Comparison of ENCODE assay signal across 1 cellular context in the genomic region with DNA sequence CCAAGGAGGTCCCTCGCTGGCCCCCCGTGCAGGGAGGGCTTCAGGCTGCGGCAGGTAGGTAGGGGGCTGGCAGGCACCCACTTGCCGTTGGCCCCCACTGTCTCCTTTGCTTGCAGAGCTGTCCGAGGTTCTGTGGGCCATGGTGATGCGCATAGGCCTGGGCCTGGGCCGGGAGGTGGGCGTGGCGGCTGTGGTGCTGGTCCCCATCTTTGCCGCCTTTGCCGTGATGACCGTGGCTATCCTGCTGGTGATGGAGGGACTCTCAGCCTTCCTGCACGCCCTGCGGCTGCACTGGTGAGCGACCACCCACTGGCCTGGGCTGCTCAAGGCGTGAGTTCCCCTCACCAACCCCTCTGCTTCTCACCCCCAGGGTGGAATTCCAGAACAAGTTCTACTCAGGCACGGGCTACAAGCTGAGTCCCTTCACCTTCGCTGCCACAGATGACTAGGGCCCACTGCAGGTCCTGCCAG.
TF ChIP-seq lines count a peak whose summit lies in the region.

No MANE protein-coding gene starts in this region.

TF ChIP-seq in K562, 482 proteins besides CTCF, POLR2A, EP300 and RAD21:
- TF ChIP-seq, protein P1, sequence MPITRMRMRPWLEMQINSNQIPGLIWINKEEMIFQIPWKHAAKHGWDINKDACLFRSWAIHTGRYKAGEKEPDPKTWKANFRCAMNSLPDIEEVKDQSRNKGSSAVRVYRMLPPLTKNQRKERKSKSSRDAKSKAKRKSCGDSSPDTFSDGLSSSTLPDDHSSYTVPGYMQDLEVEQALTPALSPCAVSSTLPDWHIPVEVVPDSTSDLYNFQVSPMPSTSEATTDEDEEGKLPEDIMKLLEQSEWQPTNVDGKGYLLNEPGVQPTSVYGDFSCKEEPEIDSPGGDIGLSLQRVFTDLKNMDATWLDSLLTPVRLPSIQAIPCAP (CRISPR knock-in tag; IDR thresholded peaks at IDR 0.05; ENCODE audit: borderline replicate concordance), result no peak
- peak; percentile 38; the same call in 1 of the 2 replicates for TF ChIP-seq RBFOX2 (IDR thresholded peaks at IDR 0.05; ENCODE audit: low read depth, low read length)
- no peak for TF ChIP-seq RBM25 (IDR thresholded peaks at IDR 0.05; ENCODE audit: low read depth, low read length, severe bottlenecking)
- no peak for TF ChIP-seq WHSC1 (IDR thresholded peaks at IDR 0.05; ENCODE audit: low read length)
- no peak for TF ChIP-seq HDAC1 (IDR thresholded peaks at IDR 0.05)
- peak; percentile 54 for TF ChIP-seq POLR2G (IDR thresholded peaks at IDR 0.05; ENCODE audit: low read depth, low read length)
- no peak for TF ChIP-seq SMAD4 (CRISPR knock-in tag; conservative IDR thresholded peaks at IDR 0.05)
- TF ChIP-seq KLF13 (tag; IDR thresholded peaks at IDR 0.05; ENCODE audit: borderline replicate concordance, low read depth), result no peak
- no peak for TF ChIP-seq ZNF23 (CRISPR knock-in tag; IDR thresholded peaks at IDR 0.05)
- no peak for TF ChIP-seq ZC3H8 (IDR thresholded peaks at IDR 0.05)
- TF ChIP-seq SAP30 (IDR thresholded peaks at IDR 0.05; ENCODE audit: borderline replicate concordance, insufficient read depth, low read depth, low read length, poor library complexity, severe bottlenecking), result no peak
- TF ChIP-seq CC2D1A (IDR thresholded peaks at IDR 0.05), result no peak
- TF ChIP-seq POLR3G (IDR thresholded peaks at IDR 0.05; ENCODE audit: extremely low read depth, insufficient read length, insufficient replicate concordance), result no peak
- no peak for TF ChIP-seq ZNF263 (CRISPR knock-in tag; IDR thresholded peaks at IDR 0.05; ENCODE audit: borderline replicate concordance)
- peak; percentile 10 for TF ChIP-seq RBM22 (IDR thresholded peaks at IDR 0.05; ENCODE audit: low read depth, low read length, poor library complexity, severe bottlenecking)
- no peak for TF ChIP-seq OTX1 (CRISPR knock-in tag; IDR thresholded peaks at IDR 0.05)
- no peak for TF ChIP-seq GABPA (tag; conservative IDR thresholded peaks at IDR 0.05; ENCODE audit: low read depth)
- TF ChIP-seq SNRNP70 (optimal IDR thresholded peaks at IDR 0.05; ENCODE audit: low read depth, low read length), result no peak
- TF ChIP-seq IFI16 (CRISPR knock-in tag; IDR thresholded peaks at IDR 0.05), result no peak
- no peak for TF ChIP-seq ELF2 (CRISPR knock-in tag; IDR thresholded peaks at IDR 0.05)
- TF ChIP-seq, protein P2, sequence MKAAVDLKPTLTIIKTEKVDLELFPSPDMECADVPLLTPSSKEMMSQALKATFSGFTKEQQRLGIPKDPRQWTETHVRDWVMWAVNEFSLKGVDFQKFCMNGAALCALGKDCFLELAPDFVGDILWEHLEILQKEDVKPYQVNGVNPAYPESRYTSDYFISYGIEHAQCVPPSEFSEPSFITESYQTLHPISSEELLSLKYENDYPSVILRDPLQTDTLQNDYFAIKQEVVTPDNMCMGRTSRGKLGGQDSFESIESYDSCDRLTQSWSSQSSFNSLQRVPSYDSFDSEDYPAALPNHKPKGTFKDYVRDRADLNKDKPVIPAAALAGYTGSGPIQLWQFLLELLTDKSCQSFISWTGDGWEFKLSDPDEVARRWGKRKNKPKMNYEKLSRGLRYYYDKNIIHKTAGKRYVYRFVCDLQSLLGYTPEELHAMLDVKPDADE (conservative IDR thresholded peaks at IDR 0.05; ENCODE audit: control insufficient read depth, low read depth, low read length), result no peak
- TF ChIP-seq, protein P3, sequence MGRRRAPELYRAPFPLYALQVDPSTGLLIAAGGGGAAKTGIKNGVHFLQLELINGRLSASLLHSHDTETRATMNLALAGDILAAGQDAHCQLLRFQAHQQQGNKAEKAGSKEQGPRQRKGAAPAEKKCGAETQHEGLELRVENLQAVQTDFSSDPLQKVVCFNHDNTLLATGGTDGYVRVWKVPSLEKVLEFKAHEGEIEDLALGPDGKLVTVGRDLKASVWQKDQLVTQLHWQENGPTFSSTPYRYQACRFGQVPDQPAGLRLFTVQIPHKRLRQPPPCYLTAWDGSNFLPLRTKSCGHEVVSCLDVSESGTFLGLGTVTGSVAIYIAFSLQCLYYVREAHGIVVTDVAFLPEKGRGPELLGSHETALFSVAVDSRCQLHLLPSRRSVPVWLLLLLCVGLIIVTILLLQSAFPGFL (CRISPR knock-in tag; IDR thresholded peaks at IDR 0.05), result no peak
- no peak for TF ChIP-seq ZZZ3 (IDR thresholded peaks at IDR 0.05)
